ENCODE assay signal across 1 cellular context in the genomic region with DNA sequence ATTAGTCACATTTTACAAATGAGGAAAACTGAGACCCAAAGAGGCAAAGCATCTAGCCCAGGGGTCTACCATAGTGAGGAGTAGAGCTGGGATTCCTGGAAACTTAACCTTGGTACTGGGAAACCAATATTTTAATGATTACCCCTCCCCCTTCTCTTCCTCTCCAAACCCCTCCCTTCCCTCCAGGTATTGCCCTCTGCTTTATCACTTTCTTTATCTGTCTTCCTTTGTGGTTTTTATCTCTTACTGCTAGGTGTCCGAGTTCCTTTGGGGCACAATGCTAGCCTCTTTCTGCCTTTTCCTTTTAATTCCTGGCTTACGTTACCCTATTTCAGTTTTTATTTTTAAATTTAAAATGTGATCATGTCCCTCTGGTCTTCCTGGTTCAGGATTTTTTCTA.
TF ChIP-seq lines count a peak whose summit lies in the region.

No MANE protein-coding gene starts in this region.

TF ChIP-seq in IMR-90, 13 proteins besides CTCF, POLR2A, EP300 and RAD21:
- TF ChIP-seq NFE2L2 (IDR thresholded peaks at IDR 0.05; ENCODE audit: low read depth, low read length) (no peak), MAFK (IDR thresholded peaks at IDR 0.05; ENCODE audit: low read depth, low read length) (no peak), BHLHE40 (IDR thresholded peaks at IDR 0.05; ENCODE audit: low read depth, low read length) (no peak), MXI1 (IDR thresholded peaks at IDR 0.05; ENCODE audit: borderline replicate concordance, low read depth, low read length) (no peak), SMC3 (IDR thresholded peaks at IDR 0.05; ENCODE audit: low read depth, low read length) (no peak), RFX5 (IDR thresholded peaks at IDR 0.05; ENCODE audit: low read depth, low read length) (no peak), RCOR1 (IDR thresholded peaks at IDR 0.05; ENCODE audit: insufficient replicate concordance, low read length) (no peak), FOS (IDR thresholded peaks at IDR 0.05; ENCODE audit: low read depth, low read length) (no peak), CHD1 (IDR thresholded peaks at IDR 0.05; ENCODE audit: low read depth, low read length) (no peak), CEBPB (IDR thresholded peaks at IDR 0.05; ENCODE audit: low read depth, low read length) (no peak), MAZ (IDR thresholded peaks at IDR 0.05; ENCODE audit: borderline replicate concordance, low read depth, low read length) (no peak)
- TF ChIP-seq, protein P1, sequence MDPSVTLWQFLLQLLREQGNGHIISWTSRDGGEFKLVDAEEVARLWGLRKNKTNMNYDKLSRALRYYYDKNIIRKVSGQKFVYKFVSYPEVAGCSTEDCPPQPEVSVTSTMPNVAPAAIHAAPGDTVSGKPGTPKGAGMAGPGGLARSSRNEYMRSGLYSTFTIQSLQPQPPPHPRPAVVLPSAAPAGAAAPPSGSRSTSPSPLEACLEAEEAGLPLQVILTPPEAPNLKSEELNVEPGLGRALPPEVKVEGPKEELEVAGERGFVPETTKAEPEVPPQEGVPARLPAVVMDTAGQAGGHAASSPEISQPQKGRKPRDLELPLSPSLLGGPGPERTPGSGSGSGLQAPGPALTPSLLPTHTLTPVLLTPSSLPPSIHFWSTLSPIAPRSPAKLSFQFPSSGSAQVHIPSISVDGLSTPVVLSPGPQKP (IDR thresholded peaks at IDR 0.05; ENCODE audit: borderline replicate concordance, low read depth, low read length) = no peak
- TF ChIP-seq, protein P2, sequence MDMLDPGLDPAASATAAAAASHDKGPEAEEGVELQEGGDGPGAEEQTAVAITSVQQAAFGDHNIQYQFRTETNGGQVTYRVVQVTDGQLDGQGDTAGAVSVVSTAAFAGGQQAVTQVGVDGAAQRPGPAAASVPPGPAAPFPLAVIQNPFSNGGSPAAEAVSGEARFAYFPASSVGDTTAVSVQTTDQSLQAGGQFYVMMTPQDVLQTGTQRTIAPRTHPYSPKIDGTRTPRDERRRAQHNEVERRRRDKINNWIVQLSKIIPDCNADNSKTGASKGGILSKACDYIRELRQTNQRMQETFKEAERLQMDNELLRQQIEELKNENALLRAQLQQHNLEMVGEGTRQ (IDR thresholded peaks at IDR 0.05; ENCODE audit: low read depth, low read length) = no peak
